Comparison of ENCODE assay signal across 8 cellular contexts in the genomic region with DNA sequence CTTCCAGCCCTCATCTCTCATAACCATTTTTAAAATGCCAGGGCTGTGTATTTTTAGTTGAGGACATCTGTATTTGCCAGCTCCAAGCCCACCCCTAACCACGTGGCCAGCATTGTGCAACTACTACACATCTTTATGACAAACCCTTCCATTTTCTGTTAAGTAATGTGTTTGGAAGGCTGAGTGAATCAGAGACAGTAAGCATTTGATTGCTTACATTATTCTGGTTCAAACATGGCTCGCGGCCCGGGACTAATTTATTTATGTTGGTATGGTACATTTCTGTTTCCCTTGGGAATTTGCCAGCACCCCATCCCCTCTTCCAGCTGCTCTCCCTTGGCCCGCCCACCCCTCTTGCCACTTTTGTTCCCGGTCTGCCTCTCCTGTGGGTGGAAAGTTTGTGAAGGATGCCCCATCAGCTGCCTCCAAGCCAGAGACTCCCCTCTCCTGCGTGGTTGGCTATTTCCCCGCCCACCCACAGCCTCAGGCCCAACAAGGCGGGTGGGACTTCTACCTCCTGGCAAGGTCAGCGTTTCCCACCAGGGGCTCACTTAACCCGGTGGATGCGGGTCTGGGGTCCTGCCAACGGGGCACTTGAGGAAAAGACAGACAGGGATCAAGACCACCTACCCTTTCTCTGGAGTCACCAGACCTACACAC.
DNase-seq lines count a peak whose midpoint lies in the region; ATAC-seq and TF ChIP-seq lines count a peak whose summit lies in the region.

No MANE protein-coding gene starts in this region.

- H3K79me2 ChIP-seq in PC-3 (ENCODE audit: low read length) = no peaks in the 10 kb centered on the region

- no peaks in the 10 kb centered on the region for H3K9me3 ChIP-seq in PC-3 (ENCODE audit: low read length)
- H3K9me3 ChIP-seq in gastrocnemius medialis = no peaks in the 10 kb centered on the region

- no peaks in the 10 kb centered on the region for H3K9me2 ChIP-seq in PC-3 (replicated peaks; ENCODE audit: low read length)

- BruUV-seq in PC-3 (replicated peaks; lab: Mats Ljungman, UMichigan) = no TSS peak

- H3K27ac ChIP-seq in PC-3 (ENCODE audit: low read length) (no peak overlapping the region), gastrocnemius medialis (no peak overlapping the region)

- no peak for TF ChIP-seq POLR2A in gastrocnemius medialis (IDR thresholded peaks at IDR 0.05)

- H3K4me3 ChIP-seq in PC-3 (ENCODE audit: low read length) (no peak overlapping the region), gastrocnemius medialis (no peak overlapping the region)

- DNase-seq in ELR (ENCODE audit: low read depth) = peak; percentile 66
- DNase-seq in PC-3 = peak; percentile 11
- peak; percentile 98 for DNase-seq in fibroblast of peridontal ligament (ENCODE audit: extremely low read depth)
- DNase-seq in gastrocnemius medialis = peak; percentile 19 to 38
- no peak for DNase-seq in NCI-H526 treated with DMSO at 0.1 percent for 48 hours (lab: John Stamatoyannopoulos, UW)
- no peak for DNase-seq in iPS-NIHi7 (ENCODE audit: extremely low spot score)

- no peak for TF ChIP-seq CTCF in PC-3 (conservative IDR thresholded peaks at IDR 0.05; ENCODE audit: low read depth, low read length)
- TF ChIP-seq CTCF in gastrocnemius medialis (IDR thresholded peaks at IDR 0.05 in 4 of 5, conservative IDR thresholded peaks at IDR 0.05 in 1 of 5) = no peak

- POLR2A ChIA-PET in PC-3 (lab: Charles Lee; ENCODE audit: unreplicated experiment) = no interaction called here

- intact Hi-C loops in PC-3 (cut with micrococcal nuclease) (no loop called here), gastrocnemius medialis (cut with DNase I; ENCODE audit: low total_unique reads) (no loop called here)

- H4K20me1 ChIP-seq in PC-3 (ENCODE audit: low read length) = no peaks in the 10 kb centered on the region

- H2AFZ ChIP-seq in PC-3 (ENCODE audit: low read length) = 0 out of 2 replicates have a peak overlapping the region, but pooled peaks have one; percentile 26

- ATAC-seq in PC-3 (no peak), gastrocnemius medialis (peak in 1 of 2 donors; percentile 36), GM21447 (IDR thresholded peaks at IDR 0.05; ENCODE audit: unreplicated experiment) (no peak), GM21723 (IDR thresholded peaks at IDR 0.05; ENCODE audit: unreplicated experiment) (no peak)

- no peaks in the 10 kb centered on the region for H3F3A ChIP-seq in PC-3 (ENCODE audit: low read length, unreplicated experiment)

- no peaks in the 10 kb centered on the region; the same call in 1 of the 2 replicates for H3K4me1 ChIP-seq in PC-3 (ENCODE audit: insufficient read depth, low read length)
- H3K4me1 ChIP-seq in gastrocnemius medialis = no peaks in the 10 kb centered on the region

- H3K4me2 ChIP-seq in PC-3 (ENCODE audit: low read length) = no peak overlapping the region

- H3K36me3 ChIP-seq in PC-3 (ENCODE audit: low read depth, low read length) (no peaks in the 10 kb centered on the region), gastrocnemius medialis (no peaks in the 10 kb centered on the region)

- in situ Hi-C loops in gastrocnemius medialis (cut with MboI; ENCODE audit: low sequenced_read_pairs in 4 of 4) = no loop called here

- H3K9ac ChIP-seq in PC-3 (ENCODE audit: low read length) = no peak overlapping the region

- CTCF ChIA-PET in PC-3 (lab: Charles Lee) = no interaction called here

- H3K27me3 ChIP-seq in PC-3 (ENCODE audit: low read length) (0 out of 2 replicates have a peak, but pooled peaks cover 17% of the 10 kb centered on the region), gastrocnemius medialis (peaks cover 0 to 6% (median 2%) of the 10 kb centered on the region in 3 donors)

Comparison
In these comparisons a context has a peak if more than half of its experiments do, and no peak if none do; other contexts are left out.
1. DNase-seq: peak in ELR (single experiment), PC-3 (single experiment), fibroblast of peridontal ligament (single experiment) and gastrocnemius medialis (2 of 2); none in NCI-H526 treated with DMSO at 0.1 percent for 48 hours (single experiment) and iPS-NIHi7 (single experiment).